Comparison of ENCODE assay signal across 2 cellular contexts in the genomic region with DNA sequence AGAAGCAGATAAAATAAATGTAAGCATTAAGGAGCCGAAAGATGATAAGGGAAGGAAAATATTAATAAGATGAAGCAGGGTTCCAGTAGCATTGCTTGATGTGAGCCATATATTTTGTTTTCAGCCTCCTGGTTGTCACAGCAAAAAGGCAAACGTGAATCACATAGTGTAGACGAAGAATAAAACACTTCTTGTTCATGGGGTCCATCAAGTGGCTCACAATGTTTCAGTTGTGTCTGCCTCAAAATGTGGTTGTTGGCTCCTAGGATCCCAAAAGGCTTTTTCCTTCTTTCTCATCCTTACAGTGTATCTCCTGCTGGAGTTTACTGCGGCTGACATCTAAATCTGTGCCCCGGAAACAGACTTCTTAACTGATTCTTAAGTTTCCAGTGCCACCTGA.
TF ChIP-seq lines count a peak whose summit lies in the region.

No MANE protein-coding gene starts in this region.

TF ChIP-seq in HepG2, 621 proteins besides CTCF, POLR2A, EP300 and RAD21:
- TF ChIP-seq FOXK2 (IDR thresholded peaks at IDR 0.05): no peak
- TF ChIP-seq TBP (CRISPR knock-in tag; IDR thresholded peaks at IDR 0.05): no peak
- TF ChIP-seq RFX5 (IDR thresholded peaks at IDR 0.05; ENCODE audit: low read depth, low read length): no peak
- TF ChIP-seq ATF1 (CRISPR knock-in tag; IDR thresholded peaks at IDR 0.05): no peak
- no peak for TF ChIP-seq DMAP1 (CRISPR knock-in tag; IDR thresholded peaks at IDR 0.05)
- no peak for TF ChIP-seq ZBTB37 (CRISPR knock-in tag; IDR thresholded peaks at IDR 0.05)
- no peak for TF ChIP-seq RELA (CRISPR knock-in tag; IDR thresholded peaks at IDR 0.05)
- 0 out of 2 replicates have a peak, but pooled peaks have one; percentile 23 for TF ChIP-seq POLR2G (IDR thresholded peaks at IDR 0.05; ENCODE audit: low read depth, low read length)
- no peak for TF ChIP-seq HMGXB3 (CRISPR knock-in tag; IDR thresholded peaks at IDR 0.05; ENCODE audit: borderline replicate concordance)
- TF ChIP-seq, protein P1, sequence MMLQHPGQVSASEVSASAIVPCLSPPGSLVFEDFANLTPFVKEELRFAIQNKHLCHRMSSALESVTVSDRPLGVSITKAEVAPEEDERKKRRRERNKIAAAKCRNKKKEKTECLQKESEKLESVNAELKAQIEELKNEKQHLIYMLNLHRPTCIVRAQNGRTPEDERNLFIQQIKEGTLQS (CRISPR knock-in tag; IDR thresholded peaks at IDR 0.05): no peak
- no peak for TF ChIP-seq HCFC1 (IDR thresholded peaks at IDR 0.05; ENCODE audit: low read depth, low read length)
- no peak for TF ChIP-seq JDP2 (CRISPR knock-in tag; IDR thresholded peaks at IDR 0.05; ENCODE audit: borderline replicate concordance)
- TF ChIP-seq ZSCAN12 (CRISPR knock-in tag; IDR thresholded peaks at IDR 0.05): no peak
- TF ChIP-seq MAF1 (CRISPR knock-in tag; IDR thresholded peaks at IDR 0.05; ENCODE audit: borderline replicate concordance): no peak
- TF ChIP-seq NCOR1 (IDR thresholded peaks at IDR 0.05; ENCODE audit: borderline replicate concordance, low read length): no peak
- no peak for TF ChIP-seq ZMYM2 (CRISPR knock-in tag; IDR thresholded peaks at IDR 0.05)
- peak; percentile 66 for TF ChIP-seq AGO2 (optimal IDR thresholded peaks at IDR 0.05; ENCODE audit: low read depth, low read length)
- TF ChIP-seq RBM22 (optimal IDR thresholded peaks at IDR 0.05; ENCODE audit: low read length): peak; percentile 98
- TF ChIP-seq ATF2 (CRISPR knock-in tag; IDR thresholded peaks at IDR 0.05): no peak
- TF ChIP-seq, protein P2, sequence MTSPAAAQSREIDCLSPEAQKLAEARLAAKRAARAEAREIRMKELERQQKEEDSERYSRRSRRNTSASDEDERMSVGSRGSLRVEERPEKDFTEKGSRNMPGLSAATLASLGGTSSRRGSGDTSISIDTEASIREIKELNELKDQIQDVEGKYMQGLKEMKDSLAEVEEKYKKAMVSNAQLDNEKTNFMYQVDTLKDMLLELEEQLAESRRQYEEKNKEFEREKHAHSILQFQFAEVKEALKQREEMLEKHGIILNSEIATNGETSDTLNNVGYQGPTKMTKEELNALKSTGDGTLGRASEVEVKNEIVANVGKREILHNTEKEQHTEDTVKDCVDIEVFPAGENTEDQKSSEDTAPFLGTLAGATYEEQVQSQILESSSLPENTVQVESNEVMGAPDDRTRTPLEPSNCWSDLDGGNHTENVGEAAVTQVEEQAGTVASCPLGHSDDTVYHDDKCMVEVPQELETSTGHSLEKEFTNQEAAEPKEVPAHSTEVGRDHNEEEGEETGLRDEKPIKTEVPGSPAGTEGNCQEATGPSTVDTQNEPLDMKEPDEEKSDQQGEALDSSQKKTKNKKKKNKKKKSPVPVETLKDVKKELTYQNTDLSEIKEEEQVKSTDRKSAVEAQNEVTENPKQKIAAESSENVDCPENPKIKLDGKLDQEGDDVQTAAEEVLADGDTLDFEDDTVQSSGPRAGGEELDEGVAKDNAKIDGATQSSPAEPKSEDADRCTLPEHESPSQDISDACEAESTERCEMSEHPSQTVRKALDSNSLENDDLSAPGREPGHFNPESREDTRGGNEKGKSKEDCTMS (CRISPR knock-in tag; conservative IDR thresholded peaks at IDR 0.05): no peak
- TF ChIP-seq ZNF530 (CRISPR knock-in tag; IDR thresholded peaks at IDR 0.05; ENCODE audit: low read depth): no peak

TF ChIP-seq in endothelial cell of umbilical vein, 7 proteins besides CTCF, POLR2A, EP300 and RAD21:
- no peak for TF ChIP-seq JUN (IDR thresholded peaks at IDR 0.05; ENCODE audit: borderline replicate concordance, insufficient read depth, insufficient read length, low read depth)
- TF ChIP-seq FOS (IDR thresholded peaks at IDR 0.05; ENCODE audit: borderline replicate concordance, insufficient read depth, low read length): no peak
- no peak for TF ChIP-seq GATA2 (IDR thresholded peaks at IDR 0.05; ENCODE audit: insufficient read depth, insufficient read length, low read depth, low read length)
- TF ChIP-seq EZH2 (IDR thresholded peaks at IDR 0.05; ENCODE audit: borderline replicate concordance, low read depth, low read length, severe bottlenecking): no peak
- TF ChIP-seq POLR2AphosphoS5 (IDR thresholded peaks at IDR 0.05; ENCODE audit: insufficient read depth, low read depth, low read length): no peak
- TF ChIP-seq MAX (IDR thresholded peaks at IDR 0.05; ENCODE audit: insufficient read depth, insufficient read length): no peak
- no peak for TF ChIP-seq MYC (IDR thresholded peaks at IDR 0.05; ENCODE audit: low read depth, low read length)
